In genomic region chr5:7578056-7578455, GRCh38 we compare ENCODE assay signal across 4 cellular contexts.
"Had no signal": no experiment of that assay in that cellular context is flagged by ENCODE, and none has a peak within 500 bp of the region (broad histone marks: within the 10 kb centered on the region; RNA-seq: fewer than 3 reads in every experiment).

No MANE protein-coding gene starts in this region.

- H3K4me3 ChIP-seq: GM23338 had no signal

- ATAC-seq: GM23338 had no signal

- DNase-seq: H9, HCEC 1CT, IMR-90 had no signal
